18 cellular contexts compared by ENCODE assay signal in the genomic region with DNA sequence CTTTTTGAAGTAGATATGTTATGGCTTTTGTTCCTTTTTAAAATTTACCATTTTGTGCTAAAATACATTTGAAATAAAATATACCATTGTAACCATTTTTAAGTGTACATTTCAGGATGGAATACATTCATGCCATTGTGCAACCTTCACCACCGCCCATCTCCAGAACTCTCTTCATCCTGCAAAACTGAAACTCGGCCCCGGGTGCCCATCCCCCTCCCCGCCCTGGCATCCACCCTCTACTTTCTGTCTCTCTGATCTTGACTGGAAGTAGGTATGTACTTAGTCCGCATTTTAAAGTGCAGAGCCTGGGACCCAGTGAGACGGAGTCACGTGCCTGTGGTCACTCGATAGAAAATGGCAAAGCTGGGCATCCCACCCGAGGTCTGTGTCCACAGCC. TPM values are rescaled to one million over a fixed set of nuclear protein-coding genes. Genes with fewer than 3 reads are reported as not detected.
A peak's percentile ranks its signal among the peaks of the same experiment; 100 is the strongest.
DNase-seq lines count a peak whose midpoint lies in the region; ATAC-seq and TF ChIP-seq lines count a peak whose summit lies in the region.
"Had no signal": no experiment of that assay in that cellular context is flagged by ENCODE, and none has a peak within 500 bp of the region (broad histone marks: within the 10 kb centered on the region; RNA-seq: fewer than 3 reads in every experiment).

No MANE protein-coding gene starts in this region.

- no peaks in the 10 kb centered on the region for H3K79me1 ChIP-seq in IMR-90 (ENCODE audit: low read depth in 1 of 2, low read length in 2 of 2)

- dilution Hi-C loops in IMR-90 (cut with HindIII; ENCODE audit: low sequenced_read_pairs, unreplicated experiment): no loop called here

- H2AFZ ChIP-seq in IMR-90 (replicated peaks; ENCODE audit: low read length, poor library complexity): peak overlapping the region; percentile 33

- no peak overlapping the region for H3K4ac ChIP-seq in IMR-90 (ENCODE audit: low read depth, low read length)

- peaks cover 4% of the 10 kb centered on the region for H3K27me3 Mint-ChIP-seq in activated CD4-positive, alpha-beta T cell treated with anti-CD3 and anti-CD28 coated beads, Interleukin-2, amount 10 ng/mL, durations not matched to agents 24 days and 14 days
- H3K27me3 Mint-ChIP-seq in activated T-helper 2 cell treated with anti-CD3 and anti-CD28 coated beads, Interferon-gamma antibody, Interleukin-2, Interleukin-4, amounts not matched to agents 10 μg/mL and 5 μg/mL and 100 μg/mL, durations not matched to agents 14 hours and 24 hours and 36 hours (ENCODE audit: low read depth): peaks cover 4% of the 10 kb centered on the region
- peaks cover 20% of the 10 kb centered on the region for H3K27me3 Mint-ChIP-seq in neural crest cell (ENCODE audit: low read depth)

- in situ Hi-C loops in IMR-90 (cut with MboI; ENCODE audit: low sequenced_read_pairs): no loop called here

- no peak for ATAC-seq in IMR-90 (ENCODE audit: low read depth)
- ATAC-seq in HG03442 (IDR thresholded peaks at IDR 0.05; ENCODE audit: unreplicated experiment): no peak
- ATAC-seq: HepG2 had no signal

- no TSS peak for BruUV-seq in IMR-90 (replicated peaks; lab: Mats Ljungman, UMichigan)

- H3K9ac ChIP-seq in IMR-90 (ENCODE audit: low read depth, low read length): no peak overlapping the region
- H3K9ac ChIP-seq: KMS-11 had no signal

- H4K5ac ChIP-seq in IMR-90 (ENCODE audit: low read depth, low read length): no peak overlapping the region

- peaks cover 3% of the 10 kb centered on the region for H3K9me3 Mint-ChIP-seq in activated CD4-positive, alpha-beta T cell treated with anti-CD3 and anti-CD28 coated beads, Interleukin-2, amount 10 ng/mL, durations not matched to agents 24 days and 14 days
- peaks cover 5% of the 10 kb centered on the region for H3K9me3 Mint-ChIP-seq in activated T-helper 2 cell treated with anti-CD3 and anti-CD28 coated beads, Interferon-gamma antibody, Interleukin-2, Interleukin-4, amounts not matched to agents 10 μg/mL and 5 μg/mL and 100 μg/mL, durations not matched to agents 14 hours and 24 hours and 36 hours
- H3K9me3 Mint-ChIP-seq in neural crest cell: no peaks in the 10 kb centered on the region

- no peaks in the 10 kb centered on the region for H3K9me1 ChIP-seq in IMR-90 (ENCODE audit: insufficient read depth, low read length)

- no peak overlapping the region for H3K56ac ChIP-seq in IMR-90 (ENCODE audit: extremely low read depth, insufficient read depth, low read length)

- no peak overlapping the region for H3K27ac ChIP-seq in IMR-90 (ENCODE audit: insufficient read depth, low read length)
- H3K27ac ChIP-seq: KMS-11, Peyer's patch had no signal

- TF ChIP-seq CTCF in IMR-90 (conservative IDR thresholded peaks at IDR 0.05; ENCODE audit: low read depth, low read length) (no peak), neural crest cell (conservative IDR thresholded peaks at IDR 0.05) (no peak)

- no peaks in the 10 kb centered on the region for H3K36me3 ChIP-seq in IMR-90 (ENCODE audit: control insufficient read depth, insufficient read depth, low read length)
- H3K36me3 ChIP-seq: Peyer's patch had no signal

- no peak overlapping the region for H2AK9ac ChIP-seq in IMR-90 (replicated peaks; ENCODE audit: low read depth, low read length, poor library complexity)

- peaks cover 39% of the 10 kb centered on the region for H3K27me3 ChIP-seq in IMR-90 (ENCODE audit: control insufficient read depth, insufficient read depth, low read length)
- H3K27me3 ChIP-seq: Peyer's patch had no signal

- H4K8ac ChIP-seq in IMR-90 (ENCODE audit: low read depth in 2 of 2, low read length in 2 of 2): no peak overlapping the region

- no peaks in the 10 kb centered on the region for H3K36me3 Mint-ChIP-seq in activated CD4-positive, alpha-beta T cell treated with anti-CD3 and anti-CD28 coated beads, Interleukin-2, amount 10 ng/mL, durations not matched to agents 24 days and 14 days (ENCODE audit: low read depth)
- no peaks in the 10 kb centered on the region for H3K36me3 Mint-ChIP-seq in activated T-helper 2 cell treated with anti-CD3 and anti-CD28 coated beads, Interferon-gamma antibody, Interleukin-2, Interleukin-4, amounts not matched to agents 10 μg/mL and 5 μg/mL and 100 μg/mL, durations not matched to agents 14 hours and 24 hours and 36 hours (ENCODE audit: low read depth)
- H3K36me3 Mint-ChIP-seq in neural crest cell (ENCODE audit: low read depth): no peaks in the 10 kb centered on the region

- intact Hi-C loops in activated CD4-positive, alpha-beta T cell treated with anti-CD3 and anti-CD28 coated beads, Interleukin-2, amount 10 ng/mL, durations not matched to agents 24 days and 14 days (cut with micrococcal nuclease): no loop called here
- intact Hi-C loops in IMR-90 (cut with micrococcal nuclease): no loop called here
- intact Hi-C loops in activated T-helper 2 cell treated with anti-CD3 and anti-CD28 coated beads, Interferon-gamma antibody, Interleukin-2, Interleukin-4, amounts not matched to agents 10 μg/mL and 5 μg/mL and 100 μg/mL, durations not matched to agents 14 hours and 24 hours and 36 hours (cut with micrococcal nuclease): no loop called here

- no peaks in the 10 kb centered on the region for H3K9me3 ChIP-seq in IMR-90 (ENCODE audit: control insufficient read depth, insufficient read depth, low read length)
- H3K9me3 ChIP-seq: Peyer's patch had no signal

- peak overlapping the region; percentile 30 for H3K27ac Mint-ChIP-seq in activated CD4-positive, alpha-beta T cell treated with anti-CD3 and anti-CD28 coated beads, Interleukin-2, amount 10 ng/mL, durations not matched to agents 24 days and 14 days
- no peak overlapping the region for H3K27ac Mint-ChIP-seq in activated T-helper 2 cell treated with anti-CD3 and anti-CD28 coated beads, Interferon-gamma antibody, Interleukin-2, Interleukin-4, amounts not matched to agents 10 μg/mL and 5 μg/mL and 100 μg/mL, durations not matched to agents 14 hours and 24 hours and 36 hours
- peak overlapping the region; percentile 68 for H3K27ac Mint-ChIP-seq in neural crest cell (ENCODE audit: unreplicated experiment)

- no peak overlapping the region for H3K23ac ChIP-seq in IMR-90 (ENCODE audit: low read depth, low read length)

- no peak overlapping the region for H2BK15ac ChIP-seq in IMR-90 (ENCODE audit: low read depth, low read length)

- TF ChIP-seq POLR2A in IMR-90 (IDR thresholded peaks at IDR 0.05; ENCODE audit: low read depth, low read length): no peak

- H3K14ac ChIP-seq in IMR-90 (replicated peaks; ENCODE audit: low read depth, low read length): no peak overlapping the region

- CTCF ChIA-PET in IMR-90 (lab: Yijun Ruan, JAX): no interaction called here

- H2BK120ac ChIP-seq in IMR-90 (ENCODE audit: low read depth, low read length): no peak overlapping the region

- H2AK5ac ChIP-seq in IMR-90 (ENCODE audit: low read depth, low read length): no peak overlapping the region

- H3K4me3 Mint-ChIP-seq in activated CD4-positive, alpha-beta T cell treated with anti-CD3 and anti-CD28 coated beads, Interleukin-2, amount 10 ng/mL, durations not matched to agents 24 days and 14 days: peak overlapping the region; percentile 60
- no peak overlapping the region for H3K4me3 Mint-ChIP-seq in activated T-helper 2 cell treated with anti-CD3 and anti-CD28 coated beads, Interferon-gamma antibody, Interleukin-2, Interleukin-4, amounts not matched to agents 10 μg/mL and 5 μg/mL and 100 μg/mL, durations not matched to agents 14 hours and 24 hours and 36 hours (ENCODE audit: low read depth)
- H3K4me3 Mint-ChIP-seq in neural crest cell: no peak overlapping the region

- POLR2A ChIA-PET in IMR-90 (lab: Charles Lee; ENCODE audit: unreplicated experiment): no interaction called here

- H3K18ac ChIP-seq in IMR-90 (ENCODE audit: low read depth, low read length): no peak overlapping the region

- no peak overlapping the region for H3K4me3 ChIP-seq in IMR-90 (ENCODE audit: insufficient read depth, low read depth, low read length)
- H3K4me3 ChIP-seq: Peyer's patch had no signal

- H2BK5ac ChIP-seq in IMR-90 (ENCODE audit: low read depth, low read length, poor library complexity, severe bottlenecking): no peak overlapping the region

- TF ChIP-seq RAD21 in IMR-90 (IDR thresholded peaks at IDR 0.05; ENCODE audit: low read length): no peak

- DNase-seq in activated CD4-positive, alpha-beta T cell treated with anti-CD3 and anti-CD28 coated beads, Interleukin-2, amount 10 ng/mL, durations not matched to agents 24 days and 14 days: peak; percentile 85
- no peak for DNase-seq in activated CD4-positive, alpha-beta T cell treated with anti-CD3 and anti-CD28 coated beads for 48 hours
- DNase-seq in IMR-90: no peak
- DNase-seq in activated T-helper 2 cell treated with anti-CD3 and anti-CD28 coated beads, Interferon-gamma antibody, Interleukin-2, Interleukin-4, amounts not matched to agents 10 μg/mL and 5 μg/mL and 100 μg/mL, durations not matched to agents 14 hours and 24 hours and 36 hours (ENCODE audit: low spot score): peak; percentile 39
- DNase-seq in neural crest cell (ENCODE audit: low read depth, low spot score): no peak
- DNase-seq in activated effector memory CD4-positive, alpha-beta T cell treated with Interleukin-2 at 50 U/mL for 16 hours: no peak
- no peak for DNase-seq in D341Med (ENCODE audit: low spot score)
- DNase-seq: DMS 273 treated with DMSO at 0.1 percent for 48 hours, GDM1, NCI-H2081 treated with DMSO at 0.1 percent for 48 hours, NCI-H82, Right ventricle myocardium superior had no signal

- no peak overlapping the region for H4K91ac ChIP-seq in IMR-90 (ENCODE audit: insufficient read depth, low read depth, low read length)

- 74% methylated on average over 4 of the region's 9 CpGs; no CpG with 5 or more reads in 1 of the 2 experiments for WGBS in IMR-90 (ENCODE audit: extremely low coverage in 2 of 2, insufficient read length in 1 of 2), 2 experiments

- H3K4me1 Mint-ChIP-seq in activated CD4-positive, alpha-beta T cell treated with anti-CD3 and anti-CD28 coated beads, Interleukin-2, amount 10 ng/mL, durations not matched to agents 24 days and 14 days: peaks cover 27% of the 10 kb centered on the region
- H3K4me1 Mint-ChIP-seq in activated T-helper 2 cell treated with anti-CD3 and anti-CD28 coated beads, Interferon-gamma antibody, Interleukin-2, Interleukin-4, amounts not matched to agents 10 μg/mL and 5 μg/mL and 100 μg/mL, durations not matched to agents 14 hours and 24 hours and 36 hours (ENCODE audit: low read depth): peaks cover 27% of the 10 kb centered on the region
- H3K4me1 Mint-ChIP-seq in neural crest cell: peaks cover 24% of the 10 kb centered on the region

- no peak overlapping the region for H2BK20ac ChIP-seq in IMR-90 (ENCODE audit: low read depth, low read length)

- H4K20me1 ChIP-seq in IMR-90 (ENCODE audit: insufficient read depth, low read length): no peaks in the 10 kb centered on the region; the same call in 1 of the 2 replicates

- H3K4me2 ChIP-seq in IMR-90 (ENCODE audit: low read depth, low read length): no peak overlapping the region
- H3K4me2 ChIP-seq: KMS-11 had no signal

- H3K4me1 ChIP-seq in IMR-90 (ENCODE audit: control insufficient read depth, insufficient read depth, low read length): no peaks in the 10 kb centered on the region
- H3K4me1 ChIP-seq: Peyer's patch had no signal

RNA-seq across cellular contexts. Expression of gene DIPK1C, which starts 45.6 kb away (rescaled TPM):
- not detected in 2 replicates for total RNA-seq in activated CD4-positive, alpha-beta T cell treated with anti-CD3 and anti-CD28 coated beads, Interleukin-2, amount 10 ng/mL, durations not matched to agents 24 days and 14 days
- total RNA-seq in IMR-90 (2012; rRNA removed) (not detected in 2 replicates), neural crest cell (not detected in 2 replicates)
- not detected in 2 replicates for polyA plus RNA-seq in IMR-90 (2012; rRNA removed)
- polyA plus RNA-seq in IMR-90 (2012; cell fraction: cytosol; rRNA removed): not detected in 2 replicates
- polyA plus RNA-seq in IMR-90 (2012; cell fraction: nucleus; rRNA removed; ENCODE audit: low replicate concordance): not detected in 2 replicates
- total RNA-seq in activated T-helper 2 cell treated with anti-CD3 and anti-CD28 coated beads, Interferon-gamma antibody, Interleukin-2, Interleukin-4, amounts not matched to agents 10 μg/mL and 5 μg/mL and 100 μg/mL, durations not matched to agents 14 hours and 24 hours and 36 hours: not detected in 2 replicates
- total RNA-seq: H4, HepG2, M059J had no signal

Comparison
In these comparisons a context has a peak if more than half of its experiments do, and no peak if none do; other contexts are left out.
1. DNase-seq: peak in activated CD4-positive, alpha-beta T cell treated with anti-CD3 and anti-CD28 coated beads, Interleukin-2, amount 10 ng/mL, durations not matched to agents 24 days and 14 days (single experiment) and activated T-helper 2 cell treated with anti-CD3 and anti-CD28 coated beads, Interferon-gamma antibody, Interleukin-2, Interleukin-4, amounts not matched to agents 10 μg/mL and 5 μg/mL and 100 μg/mL, durations not matched to agents 14 hours and 24 hours and 36 hours (single experiment); none in activated CD4-positive, alpha-beta T cell treated with anti-CD3 and anti-CD28 coated beads for 48 hours (single experiment), IMR-90 (single experiment), neural crest cell (single experiment), activated effector memory CD4-positive, alpha-beta T cell treated with Interleukin-2 at 50 U/mL for 16 hours (single experiment) and D341Med (single experiment).